In the genomic region with DNA sequence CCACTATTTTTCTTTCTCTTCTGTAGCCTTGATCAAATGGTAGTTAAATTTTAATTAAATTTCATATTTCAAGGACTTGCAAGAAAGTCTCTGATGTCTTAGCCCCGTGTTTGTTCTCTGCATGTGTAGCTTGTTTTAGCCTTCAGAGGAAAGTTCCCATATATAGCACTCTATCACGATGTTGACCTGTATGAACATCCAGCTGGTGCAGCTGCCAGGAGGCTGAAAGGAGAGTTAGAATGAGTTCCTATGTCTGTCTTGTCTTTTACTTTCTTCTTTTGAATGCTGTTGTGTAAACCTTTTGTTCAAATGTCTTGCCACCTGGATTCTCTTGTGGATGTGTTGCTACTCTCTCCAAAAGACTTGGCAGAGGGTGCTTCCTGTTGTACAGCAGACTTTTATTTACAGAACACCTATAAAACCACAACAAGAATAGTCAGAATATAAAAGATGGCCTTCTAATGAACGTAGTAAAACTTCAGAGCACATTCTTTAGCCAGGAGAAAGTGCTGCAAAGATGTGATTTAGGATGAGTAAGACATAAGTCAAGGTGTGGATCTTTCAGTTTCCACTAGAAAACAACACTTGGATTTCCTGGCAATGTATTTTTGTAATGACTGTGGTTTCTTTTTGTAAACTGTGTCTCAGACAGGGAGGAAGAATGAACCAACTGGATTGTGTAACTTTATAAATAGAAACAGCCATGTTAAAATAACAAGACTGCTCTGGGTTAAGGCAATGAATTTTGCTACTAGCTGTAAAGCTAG, we compare ENCODE assay signal across 10 cellular contexts. TPM values are rescaled to one million over a fixed set of nuclear protein-coding genes. Genes with fewer than 3 reads are reported as not detected.
DNase-seq lines count a peak whose midpoint lies in the region; ATAC-seq, FAIRE-seq and TF ChIP-seq lines count a peak whose summit lies in the region.
"Had no signal": no experiment of that assay in that cellular context is flagged by ENCODE, and none has a peak within 500 bp of the region (broad histone marks: within the 10 kb centered on the region; RNA-seq: fewer than 3 reads in every experiment).

No MANE protein-coding gene starts in this region.

- peak overlapping the region; percentile 28 for H3K27ac ChIP-seq in suprapubic skin
- H3K27ac ChIP-seq in lower lobe of right lung = no peak overlapping the region
- no peak overlapping the region for H3K27ac ChIP-seq in substantia nigra (ENCODE audit: low read depth, low read length, poor library complexity, severe bottlenecking)

- H3K4me1 ChIP-seq in suprapubic skin = peaks cover 15% of the 10 kb centered on the region
- peaks cover 23% of the 10 kb centered on the region for H3K4me1 ChIP-seq in lower lobe of right lung

- DNase-seq in NCI-H146 treated with DMSO at 0.1 percent for 48 hours (lab: John Stamatoyannopoulos, UW; ENCODE audit: unreplicated experiment) = peak; percentile 31
- no peak for DNase-seq in NCI-H146 (lab: John Stamatoyannopoulos, UW)
- DNase-seq in RCC 7860 (ENCODE audit: low spot score) = peak; percentile 39
- peak; percentile 23 for DNase-seq in globus pallidus (ENCODE audit: low spot score)
- DNase-seq in suprapubic skin (ENCODE audit: low spot score in 2 of 2) = no peak
- DNase-seq in stimulated activated CD4-positive, alpha-beta T cell treated with anti-CD3 and anti-CD28 coated beads, Interleukin-12 subunit alpha, Interleukin-12 subunit beta, amount 100 ng/mL, for 4 hours = no peak
- DNase-seq in lower lobe of right lung = no peak
- DNase-seq in substantia nigra (lab: John Stamatoyannopoulos, UW) = no peak

- H3K4me3 ChIP-seq in suprapubic skin (no peak overlapping the region), lower lobe of right lung (no peak overlapping the region)
- H3K4me3 ChIP-seq: K562 had no signal

- FAIRE-seq in RCC 7860 (lab: Jason Lieb, UNC) = no peak
- FAIRE-seq: colon, K562 had no signal

- 30% methylated on average over 3 of the region's 3 CpGs for WGBS in suprapubic skin

- TF ChIP-seq POLR2A in suprapubic skin (IDR thresholded peaks at IDR 0.05) = no peak

- no peaks in the 10 kb centered on the region for H3K36me3 ChIP-seq in suprapubic skin
- no peaks in the 10 kb centered on the region for H3K36me3 ChIP-seq in lower lobe of right lung

- no peak for TF ChIP-seq CTCF in suprapubic skin (IDR thresholded peaks at IDR 0.05)
- TF ChIP-seq CTCF in lower lobe of right lung (IDR thresholded peaks at IDR 0.05) = no peak

- intact Hi-C loops in lower lobe of right lung (cut with DNase I) = no loop called here

- no peak for ATAC-seq in lower lobe of right lung
- ATAC-seq: K562 had no signal

- H3K9me3 ChIP-seq in suprapubic skin (no peaks in the 10 kb centered on the region), lower lobe of right lung (no peaks in the 10 kb centered on the region)

- no peak for TF ChIP-seq EP300 in suprapubic skin (IDR thresholded peaks at IDR 0.05)

- H3K27me3 ChIP-seq in suprapubic skin = no peaks in the 10 kb centered on the region
- H3K27me3 ChIP-seq in lower lobe of right lung (ENCODE audit: low read depth) = no peaks in the 10 kb centered on the region

RNA-seq across cellular contexts. Expression of a gene that starts 17.2 kb away (rescaled TPM):
- 10 to 100 TPM; 11.7 to 20.9 (median 15.7) TPM for total RNA-seq in suprapubic skin
- total RNA-seq in lower lobe of right lung = 8.7 TPM

Comparison
In these comparisons a context has a peak if more than half of its experiments do, and no peak if none do; other contexts are left out.
1. DNase-seq: peak in NCI-H146 treated with DMSO at 0.1 percent for 48 hours (single experiment), RCC 7860 (single experiment) and globus pallidus (single experiment); none in NCI-H146 (single experiment), suprapubic skin (0 of 2), stimulated activated CD4-positive, alpha-beta T cell treated with anti-CD3 and anti-CD28 coated beads, Interleukin-12 subunit alpha, Interleukin-12 subunit beta, amount 100 ng/mL, for 4 hours (single experiment), lower lobe of right lung (single experiment) and substantia nigra (0 of 49).